Comparison of ENCODE assay signal across 11 cellular contexts in genomic region chr11:134950692-134951304, GRCh38.
DNase-seq lines count a peak whose midpoint lies in the region; ATAC-seq, FAIRE-seq and TF ChIP-seq lines count a peak whose summit lies in the region.
"Had no signal": no experiment of that assay in that cellular context is flagged by ENCODE, and none has a peak within 500 bp of the region (broad histone marks: within the 10 kb centered on the region; RNA-seq: fewer than 3 reads in every experiment).

No MANE protein-coding gene starts in this region.

- no peaks in the 10 kb centered on the region for H4K20me1 ChIP-seq in GM12878 (ENCODE audit: control insufficient read depth, insufficient read depth)

- H3K4me3 ChIP-seq in HUES48 (ENCODE audit: low read depth, low read length) (no peak overlapping the region), GM12878 (no peak overlapping the region)

- H3K4me1 ChIP-seq in HUES48 (ENCODE audit: control insufficient read depth, insufficient read depth, low read length) (peaks cover 12% of the 10 kb centered on the region), GM12878 (ENCODE audit: control insufficient read depth, insufficient read depth, low read length) (no peaks in the 10 kb centered on the region)

- H3K9ac ChIP-seq in HUES48 (ENCODE audit: low read depth, low read length) (no peak overlapping the region), GM12878 (ENCODE audit: control insufficient read depth, insufficient read depth, low read length) (no peak overlapping the region)

- H3K27me3 ChIP-seq in HUES48 (ENCODE audit: control insufficient read depth, insufficient read depth, low read length) (no peaks in the 10 kb centered on the region; the same call in 1 of the 2 replicates), GM12878 (replicated peaks in 1 of 2; ENCODE audit: control insufficient read depth in 2 of 2, insufficient read depth in 2 of 2, low read length in 1 of 2) (no peaks in the 10 kb centered on the region; a peak in 1 of 4 replicates)

- H2AFZ ChIP-seq in GM12878 (ENCODE audit: control insufficient read depth, low read depth, low read length): no peak overlapping the region

- no peaks in the 10 kb centered on the region for H3K4me1 Mint-ChIP-seq in activated naive CD8-positive, alpha-beta T cell treated with anti-CD3 and anti-CD28 coated beads, Interleukin-2, amount 50 U/mL, for 24 hours
- H3K4me1 Mint-ChIP-seq: CD8-positive, alpha-beta memory T cell; natural killer cell had no signal

- ATAC-seq in GM12878: no peak
- ATAC-seq in activated naive CD8-positive, alpha-beta T cell treated with anti-CD3 and anti-CD28 coated beads, Interleukin-2, amount 50 U/mL, for 24 hours: no peak
- ATAC-seq: natural killer cell had no signal

- SMC1A ChIA-PET in GM12878 (lab: Charles Lee; ENCODE audit: uncharacterized antibody, unreplicated experiment): no interaction called here

- intact Hi-C loops in GM12878 (cut with micrococcal nuclease; ENCODE audit: unreplicated experiment): no loop called here

- RAD21 ChIA-PET in GM12878 (lab: Charles Lee; ENCODE audit: unreplicated experiment): no interaction called here

- no peaks in the 10 kb centered on the region for H3K79me2 ChIP-seq in GM12878 (ENCODE audit: control insufficient read depth, insufficient read depth, low read length)

- WGBS in GM12878 (ENCODE audit: insufficient coverage, insufficient replicate concordance, low lambda C conversion rate, missing lambda C conversion rate): 39% methylated on average over 8 of the region's 8 CpGs

- no peak overlapping the region for H3K27ac Mint-ChIP-seq in activated naive CD8-positive, alpha-beta T cell treated with anti-CD3 and anti-CD28 coated beads, Interleukin-2, amount 50 U/mL, for 24 hours
- H3K27ac Mint-ChIP-seq: natural killer cell had no signal

- CTCF ChIA-PET in GM12878 (lab: Yijun Ruan, JAX): interaction anchor here (1.2 kb wide), 1 partner anchor 15 kb away, joined by 3 read pairs; no protein-coding TSS in a partner anchor

- peak; percentile 35 for FAIRE-seq in GM12878 (lab: Jason Lieb, UNC)
- peak; percentile 92 for FAIRE-seq in urothelium cell line (lab: Jason Lieb, UNC)

- H3K27ac ChIP-seq in HUES48 (ENCODE audit: low read depth, low read length) (peak overlapping the region; percentile 32), GM12878 (ENCODE audit: control insufficient read depth, insufficient read depth) (no peak overlapping the region)

- H3K36me3 ChIP-seq in HUES48 (ENCODE audit: control insufficient read depth, insufficient read depth, low read length) (no peaks in the 10 kb centered on the region), GM12878 (ENCODE audit: control insufficient read depth in 2 of 2, insufficient read depth in 2 of 2, low read length in 1 of 2) (no peaks in the 10 kb centered on the region)

- H3K9me3 ChIP-seq in HUES48 (ENCODE audit: control insufficient read depth, insufficient read depth, low read length) (no peaks in the 10 kb centered on the region), GM12878 (replicated peaks; ENCODE audit: control insufficient read depth, insufficient read depth, low read length) (no peaks in the 10 kb centered on the region)

- BruUV-seq in GM12878 (replicated peaks; lab: Mats Ljungman, UMichigan): no TSS peak

- peaks cover 13% of the 10 kb centered on the region for H3K27me3 Mint-ChIP-seq in activated naive CD8-positive, alpha-beta T cell treated with anti-CD3 and anti-CD28 coated beads, Interleukin-2, amount 50 U/mL, for 24 hours

- POLR2A ChIA-PET in GM12878 (lab: Charles Lee): no interaction called here

- H3K4me3 Mint-ChIP-seq in activated naive CD8-positive, alpha-beta T cell treated with anti-CD3 and anti-CD28 coated beads, Interleukin-2, amount 50 U/mL, for 24 hours: no peak overlapping the region
- H3K4me3 Mint-ChIP-seq: CD8-positive, alpha-beta memory T cell; natural killer cell had no signal

- in situ Hi-C loops in GM12878 (cut with MboI): no loop called here

- no peak overlapping the region for H3K4me2 ChIP-seq in GM12878 (ENCODE audit: control insufficient read depth, insufficient read depth)

- TF ChIP-seq EP300 in GM12878 (IDR thresholded peaks at IDR 0.05; ENCODE audit: borderline replicate concordance in 1 of 2, control insufficient read depth in 1 of 2, low read depth in 2 of 2, low read length in 2 of 2): no peak

- no peak for TF ChIP-seq CTCF in GM12878 (IDR thresholded peaks at IDR 0.05 in 2 of 3, conservative IDR thresholded peaks at IDR 0.05 in 1 of 3; ENCODE audit: control insufficient read depth in 2 of 3, extremely low read depth in 1 of 3, insufficient read depth in 1 of 3, low read depth in 3 of 3, low read length in 3 of 3)

- DNase-seq in GM12878 (ENCODE audit: low read depth, low spot score) (no peak), kidney tubule cell (ENCODE audit: low spot score) (peak; percentile 42), urothelium cell line (ENCODE audit: low spot score) (no peak), NCI-H187 (lab: John Stamatoyannopoulos, UW) (no peak), NCI-H510A (lab: John Stamatoyannopoulos, UW) (no peak)
- no peak for DNase-seq in activated naive CD8-positive, alpha-beta T cell treated with anti-CD3 and anti-CD28 coated beads, Interleukin-2, amount 50 U/mL, for 24 hours
- DNase-seq: CD8-positive, alpha-beta memory T cell; natural killer cell; NCI-H1694; SHP77 treated with DMSO at 0.1 percent for 48 hours had no signal

- H3K36me3 Mint-ChIP-seq in activated naive CD8-positive, alpha-beta T cell treated with anti-CD3 and anti-CD28 coated beads, Interleukin-2, amount 50 U/mL, for 24 hours (ENCODE audit: low read depth): no peaks in the 10 kb centered on the region
- H3K36me3 Mint-ChIP-seq: CD8-positive, alpha-beta memory T cell; natural killer cell had no signal

- no peak for TF ChIP-seq POLR2A in GM12878 (IDR thresholded peaks at IDR 0.05; ENCODE audit: low read depth, low read length)

- TF ChIP-seq RAD21 in GM12878 (IDR thresholded peaks at IDR 0.05; ENCODE audit: insufficient read depth, low read depth, low read length): no peak

- H3K9me3 Mint-ChIP-seq in activated naive CD8-positive, alpha-beta T cell treated with anti-CD3 and anti-CD28 coated beads, Interleukin-2, amount 50 U/mL, for 24 hours: no peaks in the 10 kb centered on the region
- H3K9me3 Mint-ChIP-seq: CD8-positive, alpha-beta memory T cell; natural killer cell had no signal

TF ChIP-seq in GM12878, 131 proteins besides CTCF, POLR2A, EP300 and RAD21 (continues in another document):
- no peak for TF ChIP-seq TCF7 (IDR thresholded peaks at IDR 0.05; ENCODE audit: borderline replicate concordance)
- no peak for TF ChIP-seq MAX (IDR thresholded peaks at IDR 0.05; ENCODE audit: low read depth, low read length)
- no peak for TF ChIP-seq ELK1 (IDR thresholded peaks at IDR 0.05; ENCODE audit: low read depth, low read length)
- TF ChIP-seq MXI1 (IDR thresholded peaks at IDR 0.05; ENCODE audit: low read depth, low read length): no peak
- TF ChIP-seq PRDM15 (CRISPR knock-in tag; IDR thresholded peaks at IDR 0.05): no peak
- TF ChIP-seq ATF7 (IDR thresholded peaks at IDR 0.05; ENCODE audit: low read depth): no peak
- TF ChIP-seq WRNIP1 (IDR thresholded peaks at IDR 0.05; ENCODE audit: borderline replicate concordance, low read depth, low read length): no peak
- no peak for TF ChIP-seq POLR2AphosphoS2 (IDR thresholded peaks at IDR 0.05; ENCODE audit: low read depth, low read length)
- TF ChIP-seq TCF3 (IDR thresholded peaks at IDR 0.05; ENCODE audit: borderline replicate concordance, insufficient read depth, low read depth, low read length): no peak
- TF ChIP-seq SMAD1 (IDR thresholded peaks at IDR 0.05; ENCODE audit: low read depth, partially characterized antibody): no peak
